ENCODE assay signal across 8 cellular contexts in the genomic region with DNA sequence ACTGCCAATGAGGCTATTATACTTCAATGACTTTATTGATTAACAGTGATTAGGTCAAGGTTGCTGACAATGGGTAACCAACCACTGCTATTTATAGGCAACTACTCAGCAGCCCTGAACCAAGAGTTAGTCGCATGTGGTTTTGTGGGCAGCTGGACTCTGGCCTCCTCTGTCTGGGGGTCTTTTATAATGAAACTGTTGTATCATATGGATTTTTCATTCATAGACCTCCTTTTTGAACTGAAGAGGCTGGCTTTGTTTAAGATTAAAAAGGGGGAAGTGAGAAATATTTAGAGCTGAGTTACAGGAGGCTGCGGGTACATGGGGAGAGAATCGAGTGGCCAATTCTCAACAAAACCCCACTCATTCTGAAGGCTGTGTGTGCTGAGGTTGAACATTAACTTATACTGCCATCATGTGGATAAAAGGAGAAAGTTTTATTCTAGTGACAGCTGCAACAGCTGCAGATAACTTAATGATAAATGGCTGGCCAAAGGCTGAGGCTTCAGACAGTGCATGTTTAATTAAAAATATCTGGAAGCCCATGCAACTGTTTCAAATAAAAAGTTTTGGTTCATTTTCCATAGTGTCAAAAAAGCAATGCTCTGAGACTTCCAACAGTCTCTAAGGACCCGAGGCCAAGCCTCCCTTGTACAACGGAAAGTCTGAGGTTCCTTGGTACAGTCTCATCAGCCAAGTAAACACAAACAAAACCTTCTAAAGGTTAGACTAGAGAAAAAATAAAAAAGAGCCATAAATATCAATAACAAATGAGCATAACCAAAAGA.
A peak's percentile ranks its signal among the peaks of the same experiment; 100 is the strongest.
DNase-seq lines count a peak whose midpoint lies in the region; ATAC-seq, FAIRE-seq and TF ChIP-seq lines count a peak whose summit lies in the region.

No MANE protein-coding gene starts in this region.

- no peaks in the 10 kb centered on the region for H3K4me1 Mint-ChIP-seq in activated CD8-positive, alpha-beta T cell treated with anti-CD3 and anti-CD28 coated beads, Interleukin-2, amount 10 ng/mL, durations not matched to agents 7 days and 5 days (ENCODE audit: low read depth)

- H3K27ac Mint-ChIP-seq in activated CD8-positive, alpha-beta T cell treated with anti-CD3 and anti-CD28 coated beads, Interleukin-2, amount 10 ng/mL, durations not matched to agents 7 days and 5 days: no peak overlapping the region

- H3K4me3 ChIP-seq in WERI-Rb-1 (ENCODE audit: low read depth, low read length): no peak overlapping the region
- H3K4me3 ChIP-seq in left lung: no peak overlapping the region

- H3K27ac ChIP-seq in WERI-Rb-1 (no peak overlapping the region), left lung (no peak overlapping the region)

- POLR2A ChIA-PET in activated CD8-positive, alpha-beta T cell treated with anti-CD3 and anti-CD28 coated beads, Interleukin-2, amount 10 ng/mL, durations not matched to agents 7 days and 5 days (lab: Charles Lee): no interaction called here

- no peaks in the 10 kb centered on the region for H3K9me3 Mint-ChIP-seq in activated CD8-positive, alpha-beta T cell treated with anti-CD3 and anti-CD28 coated beads, Interleukin-2, amount 10 ng/mL, durations not matched to agents 7 days and 5 days (ENCODE audit: insufficient read depth)

- ATAC-seq in HG02571 (IDR thresholded peaks at IDR 0.05; ENCODE audit: unreplicated experiment): peak; percentile 85
- peak; percentile 47 for ATAC-seq in left lung
- ATAC-seq in activated CD8-positive, alpha-beta T cell treated with anti-CD3 and anti-CD28 coated beads, Interleukin-2, amount 10 ng/mL, durations not matched to agents 7 days and 5 days: no peak

- no peaks in the 10 kb centered on the region for H3K4me1 ChIP-seq in left lung

- H3K27me3 ChIP-seq in WERI-Rb-1 (ENCODE audit: insufficient read depth, low read depth, severe bottlenecking): no peaks in the 10 kb centered on the region
- no peaks in the 10 kb centered on the region for H3K27me3 ChIP-seq in left lung

- peak; percentile 15 for TF ChIP-seq CTCF in GM13976 (IDR thresholded peaks at IDR 0.05; ENCODE audit: borderline replicate concordance, control extremely low read depth, extremely low read depth, insufficient read depth, missing control alignments)
- TF ChIP-seq CTCF in WERI-Rb-1 (IDR thresholded peaks at IDR 0.05; ENCODE audit: low read depth, low read length): 0 out of 2 replicates have a peak, but pooled peaks have one; percentile 24
- TF ChIP-seq CTCF in left lung (IDR thresholded peaks at IDR 0.05): peak; percentile 15 to 19

- no peaks in the 10 kb centered on the region for H3K9me3 ChIP-seq in WERI-Rb-1 (ENCODE audit: severe bottlenecking)
- H3K9me3 ChIP-seq in left lung: no peaks in the 10 kb centered on the region

- CTCF ChIA-PET in activated CD8-positive, alpha-beta T cell treated with anti-CD3 and anti-CD28 coated beads, Interleukin-2, amount 10 ng/mL, durations not matched to agents 7 days and 5 days (lab: Charles Lee): interaction anchor here (0.7 to 2.0 kb wide), 2 partner anchors 9 to 1498 kb away, joined by 3 to 9 read pairs; no protein-coding TSS in a partner anchor

- intact Hi-C loops in left lung (cut with DNase I): no loop called here

- FAIRE-seq in A204.1 (lab: Jason Lieb, UNC): peak; percentile 49

- H3K4me3 Mint-ChIP-seq in activated CD8-positive, alpha-beta T cell treated with anti-CD3 and anti-CD28 coated beads, Interleukin-2, amount 10 ng/mL, durations not matched to agents 7 days and 5 days: no peak overlapping the region

- H3K36me3 ChIP-seq in WERI-Rb-1: no peaks in the 10 kb centered on the region
- no peaks in the 10 kb centered on the region for H3K36me3 ChIP-seq in left lung

- H3K27me3 Mint-ChIP-seq in activated CD8-positive, alpha-beta T cell treated with anti-CD3 and anti-CD28 coated beads, Interleukin-2, amount 10 ng/mL, durations not matched to agents 7 days and 5 days (ENCODE audit: low read depth): no peaks in the 10 kb centered on the region

- DNase-seq in GM13976 (ENCODE audit: low spot score): peak; percentile 36
- DNase-seq in M059J (ENCODE audit: low read depth): peak; percentile 75
- no peak for DNase-seq in WERI-Rb-1
- no peak for DNase-seq in left lung
- no peak for DNase-seq in activated CD8-positive, alpha-beta T cell treated with anti-CD3 and anti-CD28 coated beads, Interleukin-2, amount 10 ng/mL, durations not matched to agents 7 days and 5 days
- no peak for DNase-seq in COLO668 (lab: John Stamatoyannopoulos, UW; ENCODE audit: unreplicated experiment)

- in situ Hi-C loops in GM13976 (cut with MboI; ENCODE audit: low sequenced_read_pairs, unreplicated experiment): loop anchor here (25.0 kb wide), 1 partner anchor 1647 kb away; no protein-coding TSS in a partner anchor

- H3K36me3 Mint-ChIP-seq in activated CD8-positive, alpha-beta T cell treated with anti-CD3 and anti-CD28 coated beads, Interleukin-2, amount 10 ng/mL, durations not matched to agents 7 days and 5 days (ENCODE audit: low read depth): no peaks in the 10 kb centered on the region

Comparison
In these comparisons a context has a peak if more than half of its experiments do, and no peak if none do; other contexts are left out.
1. DNase-seq: peak in GM13976 (single experiment) and M059J (single experiment); none in WERI-Rb-1 (single experiment), left lung (0 of 2), activated CD8-positive, alpha-beta T cell treated with anti-CD3 and anti-CD28 coated beads, Interleukin-2, amount 10 ng/mL, durations not matched to agents 7 days and 5 days (single experiment) and COLO668 (single experiment).
2. Peak in every context shown above with its lines, with median percentiles within 50 percentile points of each other: CTCF ChIP-seq.